19 cellular contexts compared by ENCODE assay signal in genomic region chr5:55540024-55540423, GRCh38. TPM values are rescaled to one million over a fixed set of nuclear protein-coding genes. Genes with fewer than 3 reads are reported as not detected.
DNase-seq lines count a peak whose midpoint lies in the region; ATAC-seq and TF ChIP-seq lines count a peak whose summit lies in the region.
"Had no signal": no experiment of that assay in that cellular context is flagged by ENCODE, and none has a peak within 500 bp of the region (broad histone marks: within the 10 kb centered on the region; RNA-seq: fewer than 3 reads in every experiment).

No MANE protein-coding gene starts in this region.

- H3K4me2 ChIP-seq in MM.1S (ENCODE audit: low read depth, low read length): peak overlapping the region; percentile 54

- H2AFZ ChIP-seq in MM.1S (ENCODE audit: low read length): 0 out of 2 replicates have a peak overlapping the region, but pooled peaks have one; percentile 14

- peak overlapping the region in 1 of 4 donors; percentile 24 for H3K4me3 Mint-ChIP-seq in CD4-positive, CD25-positive, alpha-beta regulatory T cell
- H3K4me3 Mint-ChIP-seq: activated CD4-positive, alpha-beta memory T cell treated with anti-CD3 and anti-CD28 coated beads, Interleukin-2, amount 10 ng/mL, durations not matched to agents 7 days and 5 days; effector memory CD8-positive, alpha-beta T cell had no signal

- H3K36me3 Mint-ChIP-seq in CD4-positive, CD25-positive, alpha-beta regulatory T cell: no peaks in the 10 kb centered on the region

- peak overlapping the region in 1 of 3 donors; percentile 2 for H3K27ac Mint-ChIP-seq in CD4-positive, CD25-positive, alpha-beta regulatory T cell
- H3K27ac Mint-ChIP-seq: effector memory CD8-positive, alpha-beta T cell had no signal

- H4K20me1 ChIP-seq in MM.1S (ENCODE audit: insufficient read depth, low read length): no peaks in the 10 kb centered on the region

- in situ Hi-C loops in ACHN (cut with HindIII; ENCODE audit: low pct_ligation_motif_present, low pct_unique_long_range_greater_than_20kb, low sequenced_read_pairs): no loop called here

- no peaks in the 10 kb centered on the region for H3K27me3 Mint-ChIP-seq in CD4-positive, CD25-positive, alpha-beta regulatory T cell
- H3K27me3 Mint-ChIP-seq: activated CD4-positive, alpha-beta memory T cell treated with anti-CD3 and anti-CD28 coated beads, Interleukin-2, amount 10 ng/mL, durations not matched to agents 7 days and 5 days; effector memory CD8-positive, alpha-beta T cell had no signal

- no peaks in the 10 kb centered on the region for H3K27me3 ChIP-seq in CD4-positive, CD25-positive, alpha-beta regulatory T cell (ENCODE audit: control insufficient read depth, insufficient read depth, low read length)
- no peaks in the 10 kb centered on the region for H3K27me3 ChIP-seq in MM.1S (replicated peaks; ENCODE audit: insufficient read depth, low read length)
- H3K27me3 ChIP-seq: BE2C, ovary, vagina had no signal

- H3K36me3 ChIP-seq in CD4-positive, CD25-positive, alpha-beta regulatory T cell (ENCODE audit: control insufficient read depth, insufficient read depth, low read length): no peaks in the 10 kb centered on the region
- no peaks in the 10 kb centered on the region for H3K36me3 ChIP-seq in MM.1S (replicated peaks; ENCODE audit: insufficient read depth, low read length)
- H3K36me3 ChIP-seq: BE2C, ovary, vagina had no signal

- TF ChIP-seq CTCF in MM.1S (IDR thresholded peaks at IDR 0.05; ENCODE audit: low read length): no peak; the same call in 1 of the 2 replicates

- peaks cover 31% of the 10 kb centered on the region for H3K4me1 ChIP-seq in CD4-positive, CD25-positive, alpha-beta regulatory T cell (ENCODE audit: control insufficient read depth, insufficient read depth, low read length, poor library complexity, severe bottlenecking)
- H3K4me1 ChIP-seq in MM.1S (ENCODE audit: low read length): peaks cover 31% of the 10 kb centered on the region

- DNase-seq in CD4-positive, CD25-positive, alpha-beta regulatory T cell: no peak
- peak; percentile 23 for DNase-seq in MM.1S
- DNase-seq in dedifferentiated amniotic fluid mesenchymal stem cell (ENCODE audit: extremely low spot score): peak; percentile 45
- DNase-seq in erythroblast (lab: John Stamatoyannopoulos, UW): no peak
- no peak for DNase-seq in ACHN
- DNase-seq in GM19238 (ENCODE audit: insufficient read length, low spot score): no peak
- no peak for DNase-seq in amygdala (lab: John Stamatoyannopoulos, UW)
- DNase-seq: activated CD4-positive, alpha-beta memory T cell treated with anti-CD3 and anti-CD28 coated beads, Interleukin-2, amount 10 ng/mL, durations not matched to agents 7 days and 5 days; BE2C; effector memory CD8-positive, alpha-beta T cell; GDM1; GOT3; hippocampal formation; NCI-H2081 treated with DMSO at 0.1 percent for 48 hours; ovary; stimulated activated CD4-positive, alpha-beta T cell treated with anti-CD3 and anti-CD28 coated beads, Interleukin-15, amount 100 ng/mL, for 24 hours had no signal

- peak overlapping the region; percentile 5 for H3K4me3 ChIP-seq in CD4-positive, CD25-positive, alpha-beta regulatory T cell (ENCODE audit: low read depth, low read length)
- H3K4me3 ChIP-seq in MM.1S (ENCODE audit: low read length): peak overlapping the region; percentile 19
- H3K4me3 ChIP-seq: ovary, vagina had no signal

- peak overlapping the region; percentile 19; the same call in 1 of the 2 replicates for H3K9ac ChIP-seq in MM.1S (ENCODE audit: low read length)
- H3K9ac ChIP-seq: KMS-11 had no signal

- H3K9me2 ChIP-seq in MM.1S (replicated peaks; ENCODE audit: insufficient read depth, low read length): no peaks in the 10 kb centered on the region

- no peaks in the 10 kb centered on the region for H3K9me3 ChIP-seq in CD4-positive, CD25-positive, alpha-beta regulatory T cell (ENCODE audit: control insufficient read depth in 2 of 2, low read length in 2 of 2)
- H3K9me3 ChIP-seq in MM.1S (replicated peaks; ENCODE audit: insufficient read depth, low read length): no peaks in the 10 kb centered on the region
- H3K9me3 ChIP-seq: BE2C, ovary, vagina had no signal

- peaks cover 16% of the 10 kb centered on the region for H3F3A ChIP-seq in MM.1S (ENCODE audit: insufficient read depth, low read length)

- peak overlapping the region; percentile 39 for H3K27ac ChIP-seq in CD4-positive, CD25-positive, alpha-beta regulatory T cell (ENCODE audit: insufficient read depth, low read length, poor library complexity, severe bottlenecking)
- H3K27ac ChIP-seq in MM.1S (ENCODE audit: low read length): peak overlapping the region; percentile 47; the same call in 1 of the 2 replicates
- H3K27ac ChIP-seq: KMS-11, ovary, vagina had no signal

- peaks cover 20 to 39% (median 27%) of the 10 kb centered on the region in 4 donors for H3K4me1 Mint-ChIP-seq in CD4-positive, CD25-positive, alpha-beta regulatory T cell

- no peak for ATAC-seq in CD4-positive, CD25-positive, alpha-beta regulatory T cell (ENCODE audit: low read depth in 2 of 2)
- ATAC-seq in GM18868 (IDR thresholded peaks at IDR 0.05; ENCODE audit: unreplicated experiment): peak; percentile 42
- ATAC-seq: effector memory CD8-positive, alpha-beta T cell had no signal

- TF ChIP-seq POLR2A in erythroblast (IDR thresholded peaks at IDR 0.05; ENCODE audit: low read length): no peak

- H3K79me2 ChIP-seq in MM.1S (ENCODE audit: low read length): no peaks in the 10 kb centered on the region

- H3K9me3 Mint-ChIP-seq in CD4-positive, CD25-positive, alpha-beta regulatory T cell: no peaks in the 10 kb centered on the region
- H3K9me3 Mint-ChIP-seq: activated CD4-positive, alpha-beta memory T cell treated with anti-CD3 and anti-CD28 coated beads, Interleukin-2, amount 10 ng/mL, durations not matched to agents 7 days and 5 days; effector memory CD8-positive, alpha-beta T cell had no signal

RNA-seq across cellular contexts. Expression of gene PLPP1, which starts 5.3 kb away (rescaled TPM):
- 8.1 TPM for total RNA-seq in CD4-positive, CD25-positive, alpha-beta regulatory T cell
- polyA plus RNA-seq in CD4-positive, CD25-positive, alpha-beta regulatory T cell: 10 to 100 TPM in 1 of 4 donors, 1 to 10 TPM in 3; 5.7 to 10.1 (median 8.5) TPM

Comparison
In these comparisons a context has a peak if more than half of its experiments do, and no peak if none do; other contexts are left out.
1. DNase-seq: peak in MM.1S (single experiment) and dedifferentiated amniotic fluid mesenchymal stem cell (single experiment); none in CD4-positive, CD25-positive, alpha-beta regulatory T cell (0 of 3), erythroblast (0 of 2), ACHN (single experiment), GM19238 (single experiment) and amygdala (0 of 56).